In genomic region chr1:174232761-174233160, GRCh38 we compare ENCODE assay signal across 20 cellular contexts.
"Had no signal": no experiment of that assay in that cellular context is flagged by ENCODE, and none has a peak within 500 bp of the region (broad histone marks: within the 10 kb centered on the region; RNA-seq: fewer than 3 reads in every experiment).

No MANE protein-coding gene starts in this region.

- H3K27ac Mint-ChIP-seq: activated CD4-positive, alpha-beta T cell treated with anti-CD3 and anti-CD28 coated beads, Interleukin-2, amount 10 ng/mL, durations not matched to agents 7 days and 5 days; activated CD8-positive, alpha-beta memory T cell treated with anti-CD3 and anti-CD28 coated beads, Interleukin-2, amount 10 ng/mL, durations not matched to agents 7 days and 5 days; activated CD8-positive, alpha-beta T cell treated with anti-CD3 and anti-CD28 coated beads for 36 hours; activated naive CD4-positive, alpha-beta T cell treated with anti-CD3 and anti-CD28 coated beads, Interleukin-2, amount 50 U/mL, for 72 hours; brain; nephron; stimulated activated naive CD8-positive, alpha-beta T cell treated with anti-CD3 and anti-CD28 coated beads, Interleukin-15, Interleukin-2, amounts not matched to agents 100 ng/mL and 50 ng/mL, for 24 hours had no signal

- H3K27ac ChIP-seq: left ventricle myocardium inferior, pancreas, psoas muscle, tibial nerve, VCaP had no signal

- H3K4me3 ChIP-seq: left ventricle myocardium inferior, pancreas, psoas muscle, tibial nerve had no signal

- ATAC-seq: activated CD8-positive, alpha-beta memory T cell treated with anti-CD3 and anti-CD28 coated beads, Interleukin-2, amount 10 ng/mL, durations not matched to agents 7 days and 5 days; activated CD8-positive, alpha-beta T cell treated with anti-CD3 and anti-CD28 coated beads for 36 hours; activated naive CD4-positive, alpha-beta T cell treated with anti-CD3 and anti-CD28 coated beads, Interleukin-2, amount 50 U/mL, for 72 hours; pancreas; psoas muscle; right cardiac atrium had no signal

- H3K4me3 Mint-ChIP-seq: activated CD4-positive, alpha-beta T cell treated with anti-CD3 and anti-CD28 coated beads, Interleukin-2, amount 10 ng/mL, durations not matched to agents 7 days and 5 days; activated CD8-positive, alpha-beta memory T cell treated with anti-CD3 and anti-CD28 coated beads, Interleukin-2, amount 10 ng/mL, durations not matched to agents 7 days and 5 days; activated CD8-positive, alpha-beta T cell treated with anti-CD3 and anti-CD28 coated beads for 36 hours; brain; nephron; stimulated activated naive CD8-positive, alpha-beta T cell treated with anti-CD3 and anti-CD28 coated beads, Interleukin-15, Interleukin-2, amounts not matched to agents 100 ng/mL and 50 ng/mL, for 24 hours had no signal

- H3K27me3 ChIP-seq: pancreas, tibial nerve had no signal

- H3K4me1 Mint-ChIP-seq: brain had no signal

- DNase-seq: activated CD4-positive, alpha-beta T cell treated with anti-CD3 and anti-CD28 coated beads, Interleukin-2, amount 10 ng/mL, durations not matched to agents 7 days and 5 days; activated CD4-positive, CD25-positive, alpha-beta regulatory T cell treated with anti-CD3 and anti-CD28 coated beads, Interleukin-2, amount 50 U/mL, for 72 hours; activated CD8-positive, alpha-beta memory T cell treated with anti-CD3 and anti-CD28 coated beads, Interleukin-2, amount 10 ng/mL, durations not matched to agents 7 days and 5 days; activated CD8-positive, alpha-beta T cell treated with anti-CD3 and anti-CD28 coated beads for 36 hours; activated T-cell treated with anti-CD3 and anti-CD28 coated beads for 4 hours; aorta; left ventricle myocardium inferior; mammary epithelial cell; pancreas; psoas muscle; right cardiac atrium; stimulated activated CD4-positive, alpha-beta T cell treated with anti-CD3 and anti-CD28 coated beads, Interleukin-4, amount 100 ng/mL, for 4 hours; substantia nigra; T-helper 9 cell had no signal

- H3K27me3 Mint-ChIP-seq: activated CD4-positive, alpha-beta T cell treated with anti-CD3 and anti-CD28 coated beads, Interleukin-2, amount 10 ng/mL, durations not matched to agents 7 days and 5 days; activated CD8-positive, alpha-beta memory T cell treated with anti-CD3 and anti-CD28 coated beads, Interleukin-2, amount 10 ng/mL, durations not matched to agents 7 days and 5 days; activated CD8-positive, alpha-beta T cell treated with anti-CD3 and anti-CD28 coated beads for 36 hours; brain; stimulated activated naive CD8-positive, alpha-beta T cell treated with anti-CD3 and anti-CD28 coated beads, Interleukin-15, Interleukin-2, amounts not matched to agents 100 ng/mL and 50 ng/mL, for 24 hours had no signal
